15 cellular contexts compared by ENCODE assay signal in genomic region chr12:71397433-71397954, GRCh38. TPM values are rescaled to one million over a fixed set of nuclear protein-coding genes. Genes with fewer than 3 reads are reported as not detected.
A peak's percentile ranks its signal among the peaks of the same experiment; 100 is the strongest.
DNase-seq lines count a peak whose midpoint lies in the region; ATAC-seq and TF ChIP-seq lines count a peak whose summit lies in the region.
"Had no signal": no experiment of that assay in that cellular context is flagged by ENCODE, and none has a peak within 500 bp of the region (broad histone marks: within the 10 kb centered on the region; RNA-seq: fewer than 3 reads in every experiment).

No MANE protein-coding gene starts in this region.

- ATAC-seq in left colon = peak; percentile 48
- no peak for ATAC-seq in HG03521 (IDR thresholded peaks at IDR 0.05; ENCODE audit: unreplicated experiment)
- no peak for ATAC-seq in upper lobe of right lung
- ATAC-seq in HG02798 (IDR thresholded peaks at IDR 0.05; ENCODE audit: poor library complexity, unreplicated experiment) = no peak
- ATAC-seq: activated T-helper 17 cell treated with anti-CD3 and anti-CD28 coated beads, Interleukin-2, amount 50 U/mL, for 72 hours; Right ventricle myocardium inferior; T-helper 17 cell had no signal

- H3K36me3 ChIP-seq in CD4-positive, alpha-beta memory T cell (ENCODE audit: insufficient read depth, low read length) = no peaks in the 10 kb centered on the region
- no peaks in the 10 kb centered on the region for H3K36me3 ChIP-seq in upper lobe of right lung
- H3K36me3 ChIP-seq: stomach had no signal

- H3K27me3 ChIP-seq in CD4-positive, alpha-beta memory T cell (ENCODE audit: insufficient read depth, low read length) = no peaks in the 10 kb centered on the region
- no peaks in the 10 kb centered on the region for H3K27me3 ChIP-seq in upper lobe of right lung
- H3K27me3 ChIP-seq: stomach had no signal

- peak; percentile 33 for DNase-seq in AG08395 (ENCODE audit: low spot score)
- DNase-seq in HFFc6 = peak; percentile 23
- peak; percentile 14 for DNase-seq in amniotic stem cell (lab: John Stamatoyannopoulos, UW)
- no peak for DNase-seq in left colon
- DNase-seq in CD4-positive, alpha-beta memory T cell = no peak
- no peak for DNase-seq in upper lobe of right lung
- DNase-seq: amygdala, NCI-H1436, retina, stomach, T-helper 17 cell had no signal

- TF ChIP-seq CTCF in HFFc6 (IDR thresholded peaks at IDR 0.05) (no peak), upper lobe of right lung (IDR thresholded peaks at IDR 0.05) (no peak)

- no peak overlapping the region for H3K4me3 Mint-ChIP-seq in HFFc6
- H3K4me3 Mint-ChIP-seq in CD4-positive, alpha-beta memory T cell = no peak overlapping the region
- H3K4me3 Mint-ChIP-seq: activated T-helper 17 cell treated with anti-CD3 and anti-CD28 coated beads, Interleukin-2, amount 50 U/mL, for 72 hours; T-helper 17 cell had no signal

- H3K9me3 ChIP-seq in CD4-positive, alpha-beta memory T cell (ENCODE audit: control insufficient read depth in 1 of 2, low read length in 2 of 2) = no peaks in the 10 kb centered on the region
- no peaks in the 10 kb centered on the region for H3K9me3 ChIP-seq in upper lobe of right lung
- H3K9me3 ChIP-seq: stomach had no signal

- H3K4me1 ChIP-seq in CD4-positive, alpha-beta memory T cell (ENCODE audit: insufficient read depth, low read length) = no peaks in the 10 kb centered on the region
- H3K4me1 ChIP-seq in upper lobe of right lung = no peaks in the 10 kb centered on the region

- H3K9me3 Mint-ChIP-seq in HFFc6 = no peaks in the 10 kb centered on the region
- H3K9me3 Mint-ChIP-seq in CD4-positive, alpha-beta memory T cell = peaks cover 0 to under 1% (median 0%) of the 10 kb centered on the region in 8 donors

- no peaks in the 10 kb centered on the region for H3K36me3 Mint-ChIP-seq in HFFc6 (ENCODE audit: low read depth)
- H3K36me3 Mint-ChIP-seq in CD4-positive, alpha-beta memory T cell = no peaks in the 10 kb centered on the region

- CTCF ChIA-PET in CD4-positive, alpha-beta memory T cell (lab: Charles Lee; ENCODE audit: partially characterized antibody) = no interaction called here

- no peak overlapping the region for H3K27ac Mint-ChIP-seq in HFFc6
- no peak overlapping the region for H3K27ac Mint-ChIP-seq in CD4-positive, alpha-beta memory T cell
- H3K27ac Mint-ChIP-seq: activated T-helper 17 cell treated with anti-CD3 and anti-CD28 coated beads, Interleukin-2, amount 50 U/mL, for 72 hours; T-helper 17 cell had no signal

- H3K4me3 ChIP-seq in CD4-positive, alpha-beta memory T cell (ENCODE audit: low read length in 2 of 2) = no peak overlapping the region
- no peak overlapping the region for H3K4me3 ChIP-seq in upper lobe of right lung
- H3K4me3 ChIP-seq: stomach had no signal

- no peak overlapping the region for H3K27ac ChIP-seq in CD4-positive, alpha-beta memory T cell (ENCODE audit: low read depth, low read length)
- H3K27ac ChIP-seq in upper lobe of right lung = no peak overlapping the region
- H3K27ac ChIP-seq: stomach had no signal

- intact Hi-C loops in left colon (cut with DNase I, micrococcal nuclease) = loop anchor here in 1 of 2 donors (10.0 kb wide), 1 partner anchor 663 kb away; no protein-coding TSS in a partner anchor
- intact Hi-C loops in CD4-positive, alpha-beta memory T cell (cut with micrococcal nuclease) = no loop called here
- intact Hi-C loops in upper lobe of right lung (cut with DNase I) = no loop called here

- POLR2A ChIA-PET in CD4-positive, alpha-beta memory T cell (lab: Charles Lee; ENCODE audit: partially characterized antibody) = no interaction called here

- H3K4me1 Mint-ChIP-seq in HFFc6 (ENCODE audit: low read depth) = peaks cover 36% of the 10 kb centered on the region
- no peaks in the 10 kb centered on the region for H3K4me1 Mint-ChIP-seq in CD4-positive, alpha-beta memory T cell
- H3K4me1 Mint-ChIP-seq: activated T-helper 17 cell treated with anti-CD3 and anti-CD28 coated beads, Interleukin-2, amount 50 U/mL, for 72 hours; T-helper 17 cell had no signal

- peaks cover 13% of the 10 kb centered on the region for H3K27me3 Mint-ChIP-seq in HFFc6 (ENCODE audit: insufficient read depth)
- H3K27me3 Mint-ChIP-seq in CD4-positive, alpha-beta memory T cell = peaks cover under 1 to 7% of the 10 kb centered on the region in 2 donors

RNA-seq across cellular contexts. Expression of gene LGR5, which starts 42.1 kb away (rescaled TPM):
- not detected for total RNA-seq in HFFc6 (2021; fragmentation: NEBNext Ultra II Directional; extraction: Animal tissue kit (Norgen Biotek cat#: 25700))
- total RNA-seq in left colon = 1 to 10 TPM; 4.5 to 5.2 TPM
- total RNA-seq in CD4-positive, alpha-beta memory T cell = not detected
- polyA plus RNA-seq in CD4-positive, alpha-beta memory T cell = not detected
- 0.35 TPM for total RNA-seq in upper lobe of right lung
- total RNA-seq: activated T-helper 17 cell treated with anti-CD3 and anti-CD28 coated beads, Interleukin-2, amount 50 U/mL, for 72 hours; Right ventricle myocardium inferior; T-helper 17 cell had no signal

Comparison
In these comparisons a context has a peak if more than half of its experiments do, and no peak if none do; other contexts are left out.
1. DNase-seq: peak in AG08395 (single experiment), HFFc6 (single experiment) and amniotic stem cell (single experiment); none in left colon (0 of 2), CD4-positive, alpha-beta memory T cell (0 of 5) and upper lobe of right lung (single experiment).